Comparison of ENCODE assay signal across 1 cellular context in the genomic region with DNA sequence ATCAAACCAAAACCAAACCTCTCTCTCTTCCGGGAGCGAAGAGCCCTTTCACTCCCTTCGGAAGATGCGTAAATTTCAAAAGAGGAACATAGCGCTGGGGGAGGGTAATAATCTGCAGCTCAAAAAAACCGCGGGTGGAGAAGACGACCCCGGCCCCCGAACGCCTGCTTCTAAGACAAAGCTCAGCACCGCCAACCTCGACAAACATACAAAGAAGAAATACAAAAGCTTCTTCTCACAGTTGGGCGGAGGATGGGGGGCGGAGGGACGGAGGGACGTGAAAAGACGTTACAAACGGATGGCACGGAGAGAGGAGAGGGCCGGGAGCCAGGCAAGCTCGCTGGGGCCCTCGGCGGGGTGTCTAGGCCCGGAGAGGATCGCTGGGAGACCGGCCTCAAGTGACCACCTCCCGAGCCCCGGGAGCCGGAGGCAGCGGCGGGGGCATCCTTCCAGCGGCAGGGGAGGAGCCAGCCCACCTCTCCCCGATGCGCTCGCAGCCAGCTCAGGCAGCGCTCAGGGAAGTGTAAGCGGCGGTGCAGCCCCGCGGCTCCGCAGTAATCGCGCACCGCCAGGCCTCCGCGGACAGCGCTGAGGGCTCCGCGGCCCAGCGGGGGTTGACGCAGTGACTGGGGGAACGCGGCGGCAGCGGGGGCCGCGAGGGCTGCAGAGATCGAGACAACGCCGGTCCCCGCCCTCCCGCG.
TF ChIP-seq lines count a peak whose summit lies in the region.

No MANE protein-coding gene starts in this region.

TF ChIP-seq in HepG2, 621 proteins besides CTCF, POLR2A, EP300 and RAD21 (continued from another document and continues in another):
- TF ChIP-seq HNRNPLL (IDR thresholded peaks at IDR 0.05; ENCODE audit: low read depth, low read length, poor library complexity, severe bottlenecking) (peak; percentile 72), ZNF3 (CRISPR knock-in tag; IDR thresholded peaks at IDR 0.05) (no peak), SRY (CRISPR knock-in tag; IDR thresholded peaks at IDR 0.05) (peak; percentile 52; the same call in 1 of the 2 replicates), ZNF484 (CRISPR knock-in tag; IDR thresholded peaks at IDR 0.05; ENCODE audit: borderline replicate concordance, low read depth) (no peak), ZNF33B (CRISPR knock-in tag; IDR thresholded peaks at IDR 0.05) (0 out of 2 replicates have a peak, but pooled peaks have one; percentile 38), ZNF446 (CRISPR knock-in tag; IDR thresholded peaks at IDR 0.05) (peak; percentile 73; the same call in 1 of the 2 replicates), NR3C1 (CRISPR knock-in tag; IDR thresholded peaks at IDR 0.05) (no peak), MAZ (IDR thresholded peaks at IDR 0.05; ENCODE audit: borderline replicate concordance, low read depth, low read length) (0 out of 2 replicates have a peak, but pooled peaks have one; percentile 18), MAZ (CRISPR knock-in tag; IDR thresholded peaks at IDR 0.05; ENCODE audit: low read depth) (no peak), SMAD1 (CRISPR knock-in tag; IDR thresholded peaks at IDR 0.05; ENCODE audit: borderline replicate concordance, low read depth) (0 out of 2 replicates have a peak, but pooled peaks have one; percentile 12), ZNF775 (CRISPR knock-in tag; IDR thresholded peaks at IDR 0.05; ENCODE audit: borderline replicate concordance) (no peak), ZSCAN29 (CRISPR knock-in tag; conservative IDR thresholded peaks at IDR 0.05) (0 out of 2 replicates have a peak, but pooled peaks have one; percentile 10), TOE1 (CRISPR knock-in tag; IDR thresholded peaks at IDR 0.05) (no peak), REL (CRISPR knock-in tag; conservative IDR thresholded peaks at IDR 0.05) (no peak), ZNF777 (CRISPR knock-in tag; IDR thresholded peaks at IDR 0.05) (0 out of 2 replicates have a peak, but pooled peaks have one; percentile 23), NFE2 (CRISPR knock-in tag; IDR thresholded peaks at IDR 0.05) (no peak), ZFY (CRISPR knock-in tag; IDR thresholded peaks at IDR 0.05) (peak; percentile 84), ZEB1 (IDR thresholded peaks at IDR 0.05; ENCODE audit: insufficient replicate concordance, low read depth) (peak; percentile 50), MEIS2 (CRISPR knock-in tag; IDR thresholded peaks at IDR 0.05) (peak; percentile 23; the same call in 1 of the 2 replicates), ZC3H4 (CRISPR knock-in tag; IDR thresholded peaks at IDR 0.05; ENCODE audit: borderline replicate concordance) (no peak; the same call in 1 of the 2 replicates), CCDC6 (CRISPR knock-in tag; IDR thresholded peaks at IDR 0.05) (0 out of 2 replicates have a peak, but pooled peaks have one; percentile 12), HDAC1 (CRISPR knock-in tag; IDR thresholded peaks at IDR 0.05) (peak; percentile 9; the same call in 1 of the 2 replicates), SMAD9 (CRISPR knock-in tag; IDR thresholded peaks at IDR 0.05) (no peak), BORCS8-MEF2B (CRISPR knock-in tag; IDR thresholded peaks at IDR 0.05) (0 out of 2 replicates have a peak, but pooled peaks have one; percentile 3)
- TF ChIP-seq, protein P1, sequence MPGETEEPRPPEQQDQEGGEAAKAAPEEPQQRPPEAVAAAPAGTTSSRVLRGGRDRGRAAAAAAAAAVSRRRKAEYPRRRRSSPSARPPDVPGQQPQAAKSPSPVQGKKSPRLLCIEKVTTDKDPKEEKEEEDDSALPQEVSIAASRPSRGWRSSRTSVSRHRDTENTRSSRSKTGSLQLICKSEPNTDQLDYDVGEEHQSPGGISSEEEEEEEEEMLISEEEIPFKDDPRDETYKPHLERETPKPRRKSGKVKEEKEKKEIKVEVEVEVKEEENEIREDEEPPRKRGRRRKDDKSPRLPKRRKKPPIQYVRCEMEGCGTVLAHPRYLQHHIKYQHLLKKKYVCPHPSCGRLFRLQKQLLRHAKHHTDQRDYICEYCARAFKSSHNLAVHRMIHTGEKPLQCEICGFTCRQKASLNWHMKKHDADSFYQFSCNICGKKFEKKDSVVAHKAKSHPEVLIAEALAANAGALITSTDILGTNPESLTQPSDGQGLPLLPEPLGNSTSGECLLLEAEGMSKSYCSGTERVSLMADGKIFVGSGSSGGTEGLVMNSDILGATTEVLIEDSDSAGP (CRISPR knock-in tag; IDR thresholded peaks at IDR 0.05; ENCODE audit: borderline replicate concordance) = 0 out of 2 replicates have a peak, but pooled peaks have one; percentile 4
- TF ChIP-seq, protein P2, sequence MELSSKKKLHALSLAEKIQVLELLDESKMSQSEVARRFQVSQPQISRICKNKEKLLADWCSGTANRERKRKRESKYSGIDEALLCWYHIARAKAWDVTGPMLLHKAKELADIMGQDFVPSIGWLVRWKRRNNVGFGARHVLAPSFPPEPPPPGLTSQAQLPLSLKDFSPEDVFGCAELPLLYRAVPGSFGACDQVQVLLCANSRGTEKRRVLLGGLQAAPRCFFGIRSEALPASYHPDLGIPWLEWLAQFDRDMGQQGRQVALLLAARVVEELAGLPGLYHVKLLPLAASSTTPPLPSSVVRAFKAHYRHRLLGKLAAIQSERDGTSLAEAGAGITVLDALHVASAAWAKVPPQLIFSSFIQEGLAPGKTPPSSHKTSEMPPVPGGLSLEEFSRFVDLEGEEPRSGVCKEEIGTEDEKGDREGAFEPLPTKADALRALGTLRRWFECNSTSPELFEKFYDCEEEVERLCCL (CRISPR knock-in tag; IDR thresholded peaks at IDR 0.05; ENCODE audit: borderline replicate concordance) = no peak
- TF ChIP-seq, protein P3, sequence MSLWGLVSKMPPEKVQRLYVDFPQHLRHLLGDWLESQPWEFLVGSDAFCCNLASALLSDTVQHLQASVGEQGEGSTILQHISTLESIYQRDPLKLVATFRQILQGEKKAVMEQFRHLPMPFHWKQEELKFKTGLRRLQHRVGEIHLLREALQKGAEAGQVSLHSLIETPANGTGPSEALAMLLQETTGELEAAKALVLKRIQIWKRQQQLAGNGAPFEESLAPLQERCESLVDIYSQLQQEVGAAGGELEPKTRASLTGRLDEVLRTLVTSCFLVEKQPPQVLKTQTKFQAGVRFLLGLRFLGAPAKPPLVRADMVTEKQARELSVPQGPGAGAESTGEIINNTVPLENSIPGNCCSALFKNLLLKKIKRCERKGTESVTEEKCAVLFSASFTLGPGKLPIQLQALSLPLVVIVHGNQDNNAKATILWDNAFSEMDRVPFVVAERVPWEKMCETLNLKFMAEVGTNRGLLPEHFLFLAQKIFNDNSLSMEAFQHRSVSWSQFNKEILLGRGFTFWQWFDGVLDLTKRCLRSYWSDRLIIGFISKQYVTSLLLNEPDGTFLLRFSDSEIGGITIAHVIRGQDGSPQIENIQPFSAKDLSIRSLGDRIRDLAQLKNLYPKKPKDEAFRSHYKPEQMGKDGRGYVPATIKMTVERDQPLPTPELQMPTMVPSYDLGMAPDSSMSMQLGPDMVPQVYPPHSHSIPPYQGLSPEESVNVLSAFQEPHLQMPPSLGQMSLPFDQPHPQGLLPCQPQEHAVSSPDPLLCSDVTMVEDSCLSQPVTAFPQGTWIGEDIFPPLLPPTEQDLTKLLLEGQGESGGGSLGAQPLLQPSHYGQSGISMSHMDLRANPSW (CRISPR knock-in tag; IDR thresholded peaks at IDR 0.05; ENCODE audit: borderline replicate concordance) = no peak
- TF ChIP-seq, protein P4, sequence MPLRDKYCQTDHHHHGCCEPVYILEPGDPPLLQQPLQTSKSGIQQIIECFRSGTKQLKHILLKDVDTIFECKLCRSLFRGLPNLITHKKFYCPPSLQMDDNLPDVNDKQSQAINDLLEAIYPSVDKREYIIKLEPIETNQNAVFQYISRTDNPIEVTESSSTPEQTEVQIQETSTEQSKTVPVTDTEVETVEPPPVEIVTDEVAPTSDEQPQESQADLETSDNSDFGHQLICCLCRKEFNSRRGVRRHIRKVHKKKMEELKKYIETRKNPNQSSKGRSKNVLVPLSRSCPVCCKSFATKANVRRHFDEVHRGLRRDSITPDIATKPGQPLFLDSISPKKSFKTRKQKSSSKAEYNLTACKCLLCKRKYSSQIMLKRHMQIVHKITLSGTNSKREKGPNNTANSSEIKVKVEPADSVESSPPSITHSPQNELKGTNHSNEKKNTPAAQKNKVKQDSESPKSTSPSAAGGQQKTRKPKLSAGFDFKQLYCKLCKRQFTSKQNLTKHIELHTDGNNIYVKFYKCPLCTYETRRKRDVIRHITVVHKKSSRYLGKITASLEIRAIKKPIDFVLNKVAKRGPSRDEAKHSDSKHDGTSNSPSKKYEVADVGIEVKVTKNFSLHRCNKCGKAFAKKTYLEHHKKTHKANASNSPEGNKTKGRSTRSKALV (CRISPR knock-in tag; IDR thresholded peaks at IDR 0.05) = no peak; the same call in 1 of the 2 replicates
- TF ChIP-seq, protein P5, sequence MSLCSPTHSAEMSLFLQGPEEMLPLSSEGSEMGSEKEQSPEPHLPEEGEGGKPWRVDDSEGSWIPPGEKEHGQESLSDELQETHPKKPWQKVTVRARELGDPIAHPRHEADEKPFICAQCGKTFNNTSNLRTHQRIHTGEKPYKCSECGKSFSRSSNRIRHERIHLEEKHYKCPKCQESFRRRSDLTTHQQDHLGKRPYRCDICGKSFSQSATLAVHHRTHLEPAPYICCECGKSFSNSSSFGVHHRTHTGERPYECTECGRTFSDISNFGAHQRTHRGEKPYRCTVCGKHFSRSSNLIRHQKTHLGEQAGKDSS (CRISPR knock-in tag; IDR thresholded peaks at IDR 0.05; ENCODE audit: borderline replicate concordance, low read depth) = no peak
- TF ChIP-seq, protein P6, sequence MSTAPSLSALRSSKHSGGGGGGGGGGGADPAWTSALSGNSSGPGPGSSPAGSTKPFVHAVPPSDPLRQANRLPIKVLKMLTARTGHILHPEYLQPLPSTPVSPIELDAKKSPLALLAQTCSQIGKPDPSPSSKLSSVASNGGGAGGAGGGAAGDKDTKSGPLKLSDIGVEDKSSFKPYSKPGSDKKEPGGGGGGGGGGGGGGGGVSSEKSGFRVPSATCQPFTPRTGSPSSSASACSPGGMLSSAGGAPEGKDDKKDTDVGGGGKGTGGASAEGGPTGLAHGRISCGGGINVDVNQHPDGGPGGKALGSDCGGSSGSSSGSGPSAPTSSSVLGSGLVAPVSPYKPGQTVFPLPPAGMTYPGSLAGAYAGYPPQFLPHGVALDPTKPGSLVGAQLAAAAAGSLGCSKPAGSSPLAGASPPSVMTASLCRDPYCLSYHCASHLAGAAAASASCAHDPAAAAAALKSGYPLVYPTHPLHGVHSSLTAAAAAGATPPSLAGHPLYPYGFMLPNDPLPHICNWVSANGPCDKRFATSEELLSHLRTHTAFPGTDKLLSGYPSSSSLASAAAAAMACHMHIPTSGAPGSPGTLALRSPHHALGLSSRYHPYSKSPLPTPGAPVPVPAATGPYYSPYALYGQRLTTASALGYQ (CRISPR knock-in tag; IDR thresholded peaks at IDR 0.05) = 0 out of 2 replicates have a peak, but pooled peaks have one; percentile 16
- TF ChIP-seq, protein P7, sequence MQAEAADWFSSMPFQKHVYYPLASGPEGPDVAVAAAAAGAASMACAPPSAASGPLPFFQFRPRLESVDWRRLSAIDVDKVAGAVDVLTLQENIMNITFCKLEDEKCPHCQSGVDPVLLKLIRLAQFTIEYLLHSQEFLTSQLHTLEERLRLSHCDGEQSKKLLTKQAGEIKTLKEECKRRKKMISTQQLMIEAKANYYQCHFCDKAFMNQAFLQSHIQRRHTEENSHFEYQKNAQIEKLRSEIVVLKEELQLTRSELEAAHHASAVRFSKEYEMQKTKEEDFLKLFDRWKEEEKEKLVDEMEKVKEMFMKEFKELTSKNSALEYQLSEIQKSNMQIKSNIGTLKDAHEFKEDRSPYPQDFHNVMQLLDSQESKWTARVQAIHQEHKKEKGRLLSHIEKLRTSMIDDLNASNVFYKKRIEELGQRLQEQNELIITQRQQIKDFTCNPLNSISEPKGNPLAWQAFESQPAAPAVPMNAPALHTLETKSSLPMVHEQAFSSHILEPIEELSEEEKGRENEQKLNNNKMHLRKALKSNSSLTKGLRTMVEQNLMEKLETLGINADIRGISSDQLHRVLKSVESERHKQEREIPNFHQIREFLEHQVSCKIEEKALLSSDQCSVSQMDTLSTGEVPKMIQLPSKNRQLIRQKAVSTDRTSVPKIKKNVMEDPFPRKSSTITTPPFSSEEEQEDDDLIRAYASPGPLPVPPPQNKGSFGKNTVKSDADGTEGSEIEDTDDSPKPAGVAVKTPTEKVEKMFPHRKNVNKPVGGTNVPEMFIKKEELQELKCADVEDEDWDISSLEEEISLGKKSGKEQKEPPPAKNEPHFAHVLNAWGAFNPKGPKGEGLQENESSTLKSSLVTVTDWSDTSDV (CRISPR knock-in tag; IDR thresholded peaks at IDR 0.05) = no peak
- TF ChIP-seq, protein P8, sequence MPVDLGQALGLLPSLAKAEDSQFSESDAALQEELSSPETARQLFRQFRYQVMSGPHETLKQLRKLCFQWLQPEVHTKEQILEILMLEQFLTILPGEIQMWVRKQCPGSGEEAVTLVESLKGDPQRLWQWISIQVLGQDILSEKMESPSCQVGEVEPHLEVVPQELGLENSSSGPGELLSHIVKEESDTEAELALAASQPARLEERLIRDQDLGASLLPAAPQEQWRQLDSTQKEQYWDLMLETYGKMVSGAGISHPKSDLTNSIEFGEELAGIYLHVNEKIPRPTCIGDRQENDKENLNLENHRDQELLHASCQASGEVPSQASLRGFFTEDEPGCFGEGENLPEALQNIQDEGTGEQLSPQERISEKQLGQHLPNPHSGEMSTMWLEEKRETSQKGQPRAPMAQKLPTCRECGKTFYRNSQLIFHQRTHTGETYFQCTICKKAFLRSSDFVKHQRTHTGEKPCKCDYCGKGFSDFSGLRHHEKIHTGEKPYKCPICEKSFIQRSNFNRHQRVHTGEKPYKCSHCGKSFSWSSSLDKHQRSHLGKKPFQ (CRISPR knock-in tag; IDR thresholded peaks at IDR 0.05; ENCODE audit: insufficient replicate concordance) = peak; percentile 53
- TF ChIP-seq, protein P9, sequence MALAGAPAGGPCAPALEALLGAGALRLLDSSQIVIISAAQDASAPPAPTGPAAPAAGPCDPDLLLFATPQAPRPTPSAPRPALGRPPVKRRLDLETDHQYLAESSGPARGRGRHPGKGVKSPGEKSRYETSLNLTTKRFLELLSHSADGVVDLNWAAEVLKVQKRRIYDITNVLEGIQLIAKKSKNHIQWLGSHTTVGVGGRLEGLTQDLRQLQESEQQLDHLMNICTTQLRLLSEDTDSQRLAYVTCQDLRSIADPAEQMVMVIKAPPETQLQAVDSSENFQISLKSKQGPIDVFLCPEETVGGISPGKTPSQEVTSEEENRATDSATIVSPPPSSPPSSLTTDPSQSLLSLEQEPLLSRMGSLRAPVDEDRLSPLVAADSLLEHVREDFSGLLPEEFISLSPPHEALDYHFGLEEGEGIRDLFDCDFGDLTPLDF (CRISPR knock-in tag; IDR thresholded peaks at IDR 0.05) = no peak
- TF ChIP-seq, protein P10, sequence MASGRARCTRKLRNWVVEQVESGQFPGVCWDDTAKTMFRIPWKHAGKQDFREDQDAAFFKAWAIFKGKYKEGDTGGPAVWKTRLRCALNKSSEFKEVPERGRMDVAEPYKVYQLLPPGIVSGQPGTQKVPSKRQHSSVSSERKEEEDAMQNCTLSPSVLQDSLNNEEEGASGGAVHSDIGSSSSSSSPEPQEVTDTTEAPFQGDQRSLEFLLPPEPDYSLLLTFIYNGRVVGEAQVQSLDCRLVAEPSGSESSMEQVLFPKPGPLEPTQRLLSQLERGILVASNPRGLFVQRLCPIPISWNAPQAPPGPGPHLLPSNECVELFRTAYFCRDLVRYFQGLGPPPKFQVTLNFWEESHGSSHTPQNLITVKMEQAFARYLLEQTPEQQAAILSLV (CRISPR knock-in tag; IDR thresholded peaks at IDR 0.05; ENCODE audit: borderline replicate concordance) = no peak
- TF ChIP-seq, protein P11, sequence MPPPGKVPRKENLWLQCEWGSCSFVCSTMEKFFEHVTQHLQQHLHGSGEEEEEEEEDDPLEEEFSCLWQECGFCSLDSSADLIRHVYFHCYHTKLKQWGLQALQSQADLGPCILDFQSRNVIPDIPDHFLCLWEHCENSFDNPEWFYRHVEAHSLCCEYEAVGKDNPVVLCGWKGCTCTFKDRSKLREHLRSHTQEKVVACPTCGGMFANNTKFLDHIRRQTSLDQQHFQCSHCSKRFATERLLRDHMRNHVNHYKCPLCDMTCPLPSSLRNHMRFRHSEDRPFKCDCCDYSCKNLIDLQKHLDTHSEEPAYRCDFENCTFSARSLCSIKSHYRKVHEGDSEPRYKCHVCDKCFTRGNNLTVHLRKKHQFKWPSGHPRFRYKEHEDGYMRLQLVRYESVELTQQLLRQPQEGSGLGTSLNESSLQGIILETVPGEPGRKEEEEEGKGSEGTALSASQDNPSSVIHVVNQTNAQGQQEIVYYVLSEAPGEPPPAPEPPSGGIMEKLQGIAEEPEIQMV (CRISPR knock-in tag; IDR thresholded peaks at IDR 0.05; ENCODE audit: low read depth) = no peak
